17 cellular contexts compared by ENCODE assay signal in genomic region chr13:102793583-102794355, GRCh38. TPM values are rescaled to one million over a fixed set of nuclear protein-coding genes. Genes with fewer than 3 reads are reported as not detected.
DNase-seq lines count a peak whose midpoint lies in the region; ATAC-seq, FAIRE-seq and TF ChIP-seq lines count a peak whose summit lies in the region.
"Had no signal": no experiment of that assay in that cellular context is flagged by ENCODE, and none has a peak within 500 bp of the region (broad histone marks: within the 10 kb centered on the region; RNA-seq: fewer than 3 reads in every experiment).

No MANE protein-coding gene starts in this region.

- dilution Hi-C loops in endothelial cell of umbilical vein (cut with MboI; ENCODE audit: extremely low pct_ligation_motif_present, low sequenced_read_pairs): no loop called here

- H3K9me3 ChIP-seq in HUES64 (ENCODE audit: insufficient read depth, low read depth, low read length): no peaks in the 10 kb centered on the region
- no peaks in the 10 kb centered on the region for H3K9me3 ChIP-seq in endothelial cell of umbilical vein (replicated peaks; ENCODE audit: control insufficient read depth, insufficient read depth, low read length)
- no peaks in the 10 kb centered on the region for H3K9me3 ChIP-seq in uterus

- TF ChIP-seq POLR2A in endothelial cell of umbilical vein (IDR thresholded peaks at IDR 0.05; ENCODE audit: low read depth, low read length) (no peak), uterus (IDR thresholded peaks at IDR 0.05) (no peak)

- peak overlapping the region; percentile 68; the same call in 1 of the 2 replicates for H3K27ac ChIP-seq in HUES64 (ENCODE audit: low read depth, low read length)
- no peak overlapping the region for H3K27ac ChIP-seq in endothelial cell of umbilical vein (ENCODE audit: insufficient read depth, low read depth, low read length)
- no peak overlapping the region for H3K27ac ChIP-seq in uterus
- H3K27ac ChIP-seq: GM23248 had no signal

- TF ChIP-seq CTCF in endothelial cell of umbilical vein (IDR thresholded peaks at IDR 0.05; ENCODE audit: extremely low read depth in 1 of 2, insufficient read depth in 1 of 2, low read depth in 1 of 2, low read length in 2 of 2) (no peak), uterus (IDR thresholded peaks at IDR 0.05) (no peak)

- ATAC-seq in GM18873 (IDR thresholded peaks at IDR 0.05; ENCODE audit: low FRiP score, unreplicated experiment): no peak

- DNase-seq in H7: peak; percentile 26
- no peak for DNase-seq in endothelial cell of umbilical vein (ENCODE audit: low read depth, low spot score)
- DNase-seq in uterus: no peak
- DNase-seq in UCSD-AML1 (lab: John Stamatoyannopoulos, UW; ENCODE audit: unreplicated experiment): no peak
- no peak for DNase-seq in T-helper 1 cell
- DNase-seq: C1 segment of cervical spinal cord; Calu3; CD4-positive, alpha-beta T cell; DMS 273 treated with DMSO at 0.1 percent for 48 hours; GM23248; IMR-90; KBM-7 had no signal

- H3K79me2 ChIP-seq in endothelial cell of umbilical vein (ENCODE audit: control insufficient read depth, insufficient read depth, low read length): peaks cover 5% of the 10 kb centered on the region

- 47% methylated on average over 7 of the region's 9 CpGs for WGBS in HUES64

- no TSS peak for BruUV-seq in endothelial cell of umbilical vein (replicated peaks; lab: Mats Ljungman, UMichigan)

- no peaks in the 10 kb centered on the region for H4K20me1 ChIP-seq in endothelial cell of umbilical vein (replicated peaks; ENCODE audit: control insufficient read depth, extremely low read depth, insufficient read depth, low read length)

- H3K9ac ChIP-seq in HUES64 (ENCODE audit: low read depth, low read length): peak overlapping the region; percentile 24; the same call in 1 of the 2 replicates
- H3K9ac ChIP-seq in endothelial cell of umbilical vein (replicated peaks; ENCODE audit: extremely low read depth, insufficient read depth, low read length): no peak overlapping the region
- H3K9ac ChIP-seq: GM23248 had no signal

- POLR2A ChIA-PET in endothelial cell of umbilical vein (lab: Charles Lee): no interaction called here

- H3K36me3 ChIP-seq in H7 (replicated peaks; ENCODE audit: control insufficient read depth, insufficient read depth, low read length) (no peaks in the 10 kb centered on the region), HUES64 (ENCODE audit: insufficient read depth, low read length) (peaks cover 21% of the 10 kb centered on the region), endothelial cell of umbilical vein (ENCODE audit: control insufficient read depth in 2 of 2, extremely low read depth in 1 of 2, insufficient read depth in 2 of 2, low read length in 2 of 2) (peaks cover 3% of the 10 kb centered on the region in 2 experiments), uterus (no peaks in the 10 kb centered on the region)

- peak; percentile 73 for FAIRE-seq in endothelial cell of umbilical vein (lab: Jason Lieb, UNC)
- FAIRE-seq: A204.1, HTR-8/SVneo had no signal

- H3K9me1 ChIP-seq in endothelial cell of umbilical vein (replicated peaks; ENCODE audit: control insufficient read depth, extremely low read depth, insufficient read depth, low read length): no peaks in the 10 kb centered on the region

- H3K27me3 ChIP-seq in H7 (ENCODE audit: control insufficient read depth, insufficient read depth, low read length): peaks cover 3% of the 10 kb centered on the region; the same call in 1 of the 2 replicates
- peaks cover 13% of the 10 kb centered on the region for H3K27me3 ChIP-seq in HUES64 (ENCODE audit: insufficient read depth, low read length)
- H3K27me3 ChIP-seq in endothelial cell of umbilical vein (ENCODE audit: control insufficient read depth in 2 of 2, insufficient read depth in 2 of 2, low read length in 2 of 2): no peaks in the 10 kb centered on the region
- H3K27me3 ChIP-seq in uterus: no peaks in the 10 kb centered on the region

- H3K4me2 ChIP-seq in endothelial cell of umbilical vein (ENCODE audit: insufficient read depth, low read length): no peak overlapping the region

- intact Hi-C loops in endothelial cell of umbilical vein (cut with micrococcal nuclease): no loop called here
- intact Hi-C loops in uterus (cut with DNase I; ENCODE audit: low total_unique reads): no loop called here

- H2AFZ ChIP-seq in endothelial cell of umbilical vein (ENCODE audit: low read depth, low read length): no peak overlapping the region
- H2AFZ ChIP-seq: GM23248 had no signal

- CTCF ChIA-PET in endothelial cell of umbilical vein (lab: Charles Lee): interaction anchor here (0.8 to 1.6 kb wide), 3 partner anchors 10 to 69 kb away, joined by 3 to 4 read pairs (median 3); partner anchors contain the start of gene TEX30

- H3K4me3 ChIP-seq in H7 (ENCODE audit: insufficient read depth, low read depth, low read length) (no peak overlapping the region), HUES64 (ENCODE audit: low read length) (peak overlapping the region; percentile 1; the same call in 1 of the 2 replicates), endothelial cell of umbilical vein (replicated peaks in 1 of 3; ENCODE audit: insufficient read depth in 1 of 3, low read depth in 1 of 3, low read length in 3 of 3) (no peak overlapping the region), uterus (no peak overlapping the region)
- H3K4me3 ChIP-seq: GM23248 had no signal

- H3K4me1 ChIP-seq in HUES64 (ENCODE audit: insufficient read depth, low read length) (peaks cover 17% of the 10 kb centered on the region), endothelial cell of umbilical vein (ENCODE audit: control insufficient read depth, extremely low read depth, insufficient read depth, low read length) (peaks cover 10% of the 10 kb centered on the region), uterus (no peaks in the 10 kb centered on the region)

TF ChIP-seq in endothelial cell of umbilical vein, 7 proteins besides CTCF, POLR2A, EP300 and RAD21 (continues in another document):
- TF ChIP-seq FOS (IDR thresholded peaks at IDR 0.05; ENCODE audit: borderline replicate concordance, insufficient read depth, low read length) (no peak), EZH2 (IDR thresholded peaks at IDR 0.05; ENCODE audit: borderline replicate concordance, low read depth, low read length, severe bottlenecking) (no peak), MYC (IDR thresholded peaks at IDR 0.05; ENCODE audit: low read depth, low read length) (no peak)

RNA-seq across cellular contexts. Expression of gene POGLUT2, which starts 5.0 kb away (rescaled TPM):
- 23.8 and 25.1 TPM in 2 replicates for total RNA-seq in H7 (2014; rRNA removed; shearing (Covaris generic))
- 17.0 TPM for polyA plus RNA-seq in HUES64 (2013, experiment 1 of 2)
- 18.8 TPM for polyA plus RNA-seq in HUES64 (2013, experiment 2 of 2)
- total RNA-seq in endothelial cell of umbilical vein (22.5 and 22.7 TPM in 2 replicates), uterus (10 to 100 TPM in 2 of 4 donors, 1 to 10 TPM in 2; 3.5 to 40.3 (median 17.2) TPM)
- 14.5 and 17.9 TPM in 2 replicates for polyA plus RNA-seq in endothelial cell of umbilical vein
- 17.7 and 17.9 TPM in 2 replicates for polyA plus RNA-seq in endothelial cell of umbilical vein (2011; cell fraction: cytosol; rRNA removed)
- polyA plus RNA-seq in endothelial cell of umbilical vein (2011; cell fraction: nucleus; rRNA removed): 11.0 and 13.1 TPM in 2 replicates
- 26.2 and 31.5 TPM in 2 replicates for polyA plus RNA-seq in endothelial cell of umbilical vein (2012)
- 10.1 and 10.9 TPM in 2 replicates for polyA minus RNA-seq in endothelial cell of umbilical vein
- 8.0 TPM for polyA minus RNA-seq in endothelial cell of umbilical vein (2011; cell fraction: cytosol; rRNA and poly(A)+ RNA removed)
- polyA minus RNA-seq in endothelial cell of umbilical vein (2011; cell fraction: nucleus; rRNA and poly(A)+ RNA removed): 3.3 and 6.8 TPM in 2 replicates
- total RNA-seq: B cell; CD4-positive, alpha-beta T cell had no signal

RNA-seq across cellular contexts. Expression of gene BIVM, which starts 5.2 kb away (rescaled TPM):
- 7.8 and 10.0 TPM in 2 replicates for total RNA-seq in H7 (2014; rRNA removed; shearing (Covaris generic))
- polyA plus RNA-seq in HUES64 (2013, experiment 1 of 2): 3.6 TPM
- polyA plus RNA-seq in HUES64 (2013, experiment 2 of 2): 4.9 TPM
- total RNA-seq in endothelial cell of umbilical vein (20.3 TPM in 2 replicates), uterus (10 to 100 TPM in 2 of 4 donors, 1 to 10 TPM in 2; 5.0 to 55.9 (median 18.0) TPM)
- 6.5 and 7.7 TPM in 2 replicates for polyA plus RNA-seq in endothelial cell of umbilical vein
- polyA plus RNA-seq in endothelial cell of umbilical vein (2011; cell fraction: cytosol; rRNA removed): 7.0 and 7.8 TPM in 2 replicates
- 21.7 and 30.3 TPM in 2 replicates for polyA plus RNA-seq in endothelial cell of umbilical vein (2011; cell fraction: nucleus; rRNA removed)
- polyA plus RNA-seq in endothelial cell of umbilical vein (2012): 11.0 and 11.6 TPM in 2 replicates
- 6.0 and 7.3 TPM in 2 replicates for polyA minus RNA-seq in endothelial cell of umbilical vein
- 5.0 TPM for polyA minus RNA-seq in endothelial cell of umbilical vein (2011; cell fraction: cytosol; rRNA and poly(A)+ RNA removed)
- polyA minus RNA-seq in endothelial cell of umbilical vein (2011; cell fraction: nucleus; rRNA and poly(A)+ RNA removed): 15.4 and 19.5 TPM in 2 replicates

RNA-seq across cellular contexts. Expression of gene TEX30, which starts 20.2 kb away (rescaled TPM):
- total RNA-seq in H7 (2014; rRNA removed; shearing (Covaris generic)): 15.4 and 16.1 TPM in 2 replicates
- polyA plus RNA-seq in HUES64 (2013, experiment 1 of 2): 12.2 TPM
- 16.2 TPM for polyA plus RNA-seq in HUES64 (2013, experiment 2 of 2)
- total RNA-seq in endothelial cell of umbilical vein (14.5 and 19.8 TPM in 2 replicates), uterus (10 to 100 TPM; 11.2 to 20.5 (median 14.7) TPM)
- polyA plus RNA-seq in endothelial cell of umbilical vein: 8.0 and 12.5 TPM in 2 replicates
- polyA plus RNA-seq in endothelial cell of umbilical vein (2011; cell fraction: cytosol; rRNA removed): 18.2 and 18.3 TPM in 2 replicates
- 9.8 and 14.0 TPM in 2 replicates for polyA plus RNA-seq in endothelial cell of umbilical vein (2011; cell fraction: nucleus; rRNA removed)
- 12.8 and 23.7 TPM in 2 replicates for polyA plus RNA-seq in endothelial cell of umbilical vein (2012)
- polyA minus RNA-seq in endothelial cell of umbilical vein: 1.7 and 3.7 TPM in 2 replicates
- 9.7 TPM for polyA minus RNA-seq in endothelial cell of umbilical vein (2011; cell fraction: cytosol; rRNA and poly(A)+ RNA removed)
- 2.5 and 5.0 TPM in 2 replicates for polyA minus RNA-seq in endothelial cell of umbilical vein (2011; cell fraction: nucleus; rRNA and poly(A)+ RNA removed)

RNA-seq across cellular contexts. Expression of gene ERCC5, which starts 52.1 kb away (rescaled TPM):
- 24.4 and 26.8 TPM in 2 replicates for total RNA-seq in H7 (2014; rRNA removed; shearing (Covaris generic))
- 18.6 TPM for polyA plus RNA-seq in HUES64 (2013, experiment 1 of 2)
- 21.6 TPM for polyA plus RNA-seq in HUES64 (2013, experiment 2 of 2)
- total RNA-seq in endothelial cell of umbilical vein (36.0 and 40.1 TPM in 2 replicates), uterus (100 to 1,000 TPM in 1 of 4 donors, 10 to 100 TPM in 3; 43.7 to 134 (median 76.4) TPM)
- 6.7 and 12.5 TPM in 2 replicates for polyA plus RNA-seq in endothelial cell of umbilical vein
- polyA plus RNA-seq in endothelial cell of umbilical vein (2011; cell fraction: cytosol; rRNA removed): 16.7 and 17.7 TPM in 2 replicates
- polyA plus RNA-seq in endothelial cell of umbilical vein (2011; cell fraction: nucleus; rRNA removed): 49.2 and 72.1 TPM in 2 replicates
- 32.0 and 39.8 TPM in 2 replicates for polyA plus RNA-seq in endothelial cell of umbilical vein (2012)
- polyA minus RNA-seq in endothelial cell of umbilical vein: 8.7 and 13.8 TPM in 2 replicates
- polyA minus RNA-seq in endothelial cell of umbilical vein (2011; cell fraction: cytosol; rRNA and poly(A)+ RNA removed): 8.1 TPM
- polyA minus RNA-seq in endothelial cell of umbilical vein (2011; cell fraction: nucleus; rRNA and poly(A)+ RNA removed): 19.4 and 25.5 TPM in 2 replicates
